ENCODE assay signal across 8 cellular contexts in genomic region chr6:17707371-17707651, GRCh38. TPM values are rescaled to one million over a fixed set of nuclear protein-coding genes. Genes with fewer than 3 reads are reported as not detected.
DNase-seq lines count a peak whose midpoint lies in the region; ATAC-seq, FAIRE-seq and TF ChIP-seq lines count a peak whose summit lies in the region.

No MANE protein-coding gene starts in this region.

- H3K36me3 ChIP-seq in A673 (ENCODE audit: insufficient read depth, low read length, poor library complexity, severe bottlenecking) (no peaks in the 10 kb centered on the region), HUES6 (ENCODE audit: control insufficient read depth, insufficient read depth, low read length) (no peaks in the 10 kb centered on the region), K562 (ENCODE audit: control insufficient read depth, insufficient read depth, low read length) (0 out of 3 replicates have a peak, but pooled peaks cover 2% of the 10 kb centered on the region), mucosa of descending colon (ENCODE audit: low read depth) (peaks cover 9% of the 10 kb centered on the region)

- H3K4me2 ChIP-seq in K562 (ENCODE audit: insufficient read depth, low read length), result peak overlapping the region; percentile 90

- TF ChIP-seq RAD21 in K562 (CRISPR knock-in tag; conservative IDR thresholded peaks at IDR 0.05 in 1 of 2, IDR thresholded peaks at IDR 0.05 in 1 of 2), result no peak

- no peaks in the 10 kb centered on the region for H3K9me1 ChIP-seq in K562 (ENCODE audit: control insufficient read depth, insufficient read depth, low read length)

- no peak for FAIRE-seq in K562 (lab: Jason Lieb, UNC)

- intact Hi-C loops in A673 (cut with micrococcal nuclease; ENCODE audit: unreplicated experiment) (no loop called here), K562 (cut with micrococcal nuclease) (loop anchor here (2.0 to 10.0 kb wide), 4 partner anchors 107 to 555 kb away; partner anchors contain the start of genes DEK, FAM8A1, KDM1B and KIF13A), mucosa of descending colon (cut with DNase I, micrococcal nuclease) (no loop called here)

- H3K9ac ChIP-seq in HUES6 (ENCODE audit: low read length), result peak overlapping the region; percentile 57
- peak overlapping the region in 1 of 2 experiments; percentile 99; a peak in 2 of 4 replicates for H3K9ac ChIP-seq in K562 (ENCODE audit: insufficient read depth in 1 of 2, low read depth in 2 of 2, low read length in 2 of 2)

- CTCF ChIA-PET in A673 (lab: Charles Lee), result no interaction called here
- CTCF ChIA-PET in K562 (lab: Yijun Ruan, JAX; ENCODE audit: low intra/inter-chr PET ratio), result no interaction called here

- POLR2A ChIA-PET in A673 (lab: Charles Lee; ENCODE audit: low non-redundant PET) (interaction anchor here (0.7 to 1.5 kb wide), 2 partner anchors 7 to 117 kb away, joined by 3 to 4 read pairs; no protein-coding TSS in a partner anchor), K562 (lab: Yijun Ruan, JAX) (interaction anchor here (0.7 to 10.2 kb wide), 11 partner anchors 8 to 67 kb away, joined by 3 to 164 read pairs (median 7); no protein-coding TSS in a partner anchor)

- no peak for TF ChIP-seq POLR2A in K562 (conservative IDR thresholded peaks at IDR 0.05)

- H3K4me3 ChIP-seq in A673 (ENCODE audit: low read depth, low read length, poor library complexity, severe bottlenecking) (peak overlapping the region; percentile 84), HUES6 (ENCODE audit: low read depth, low read length) (peak overlapping the region; percentile 80), K562 (peak overlapping the region; percentile 80), mucosa of descending colon (no peak overlapping the region)

- no peak for DNase-seq in A673 (ENCODE audit: low spot score)
- peak in 1 of 4 experiments; percentile 30 for DNase-seq in K562 (ENCODE audit: extremely low read depth in 1 of 4, low spot score in 3 of 4)
- peak in 1 of 3 donors; percentile 47 for DNase-seq in mucosa of descending colon
- no peak for DNase-seq in NCI-H345 treated with DMSO at 0.1 percent for 48 hours (lab: John Stamatoyannopoulos, UW; ENCODE audit: unreplicated experiment)
- no peak for DNase-seq in glomerular visceral epithelial cell (ENCODE audit: extremely low spot score)
- no peak for DNase-seq in stimulated activated CD8-positive, alpha-beta memory T cell treated with anti-CD3 and anti-CD28 coated beads, Interleukin-4, amount 100 ng/mL, for 48 hours

- H4K20me1 ChIP-seq in K562 (replicated peaks; ENCODE audit: control insufficient read depth, insufficient read depth, low read length), result no peaks in the 10 kb centered on the region

- H3K27me3 ChIP-seq in A673 (replicated peaks; ENCODE audit: insufficient read depth, low read depth, low read length, poor library complexity) (no peaks in the 10 kb centered on the region), HUES6 (ENCODE audit: control insufficient read depth, insufficient read depth, low read length) (no peaks in the 10 kb centered on the region), K562 (ENCODE audit: control insufficient read depth in 2 of 2, insufficient read depth in 2 of 2, low read length in 2 of 2) (no peaks in the 10 kb centered on the region)

- no peak for TF ChIP-seq CTCF in A673 (conservative IDR thresholded peaks at IDR 0.05; ENCODE audit: low read depth, low read length)
- TF ChIP-seq CTCF in K562 (IDR thresholded peaks at IDR 0.05 in 2 of 3, conservative IDR thresholded peaks at IDR 0.05 in 1 of 3; ENCODE audit: insufficient read depth in 2 of 3, low read depth in 1 of 3, low read length in 3 of 3), result no peak
- TF ChIP-seq CTCF in mucosa of descending colon (IDR thresholded peaks at IDR 0.05), result peak; percentile 6

- in situ Hi-C loops in K562 (cut with MboI), result no loop called here

- TF ChIP-seq EP300 in K562 (IDR thresholded peaks at IDR 0.05; ENCODE audit: low read length), result no peak

- H3K79me2 ChIP-seq in K562 (ENCODE audit: control insufficient read depth, insufficient read depth, low read length), result peaks cover 44% of the 10 kb centered on the region

- peak overlapping the region; percentile 97 for H3K27ac ChIP-seq in A673 (ENCODE audit: low read depth, low read length, poor library complexity, severe bottlenecking)
- H3K27ac ChIP-seq in HUES6 (ENCODE audit: low read depth, low read length), result peak overlapping the region; percentile 16; the same call in 1 of the 2 replicates
- peak overlapping the region; percentile 98 for H3K27ac ChIP-seq in K562 (ENCODE audit: extremely low read depth, low read depth, low read length)

- BruUV-seq in A673 (replicated peaks; lab: Mats Ljungman, UMichigan), result TSS peak; percentile 70
- BruUV-seq in K562 (replicated peaks; lab: Mats Ljungman, UMichigan), result no TSS peak

- no peaks in the 10 kb centered on the region for H3K9me3 ChIP-seq in A673 (ENCODE audit: low read depth, low read length, poor library complexity, severe bottlenecking)
- H3K9me3 ChIP-seq in HUES6 (ENCODE audit: control insufficient read depth, insufficient read depth, low read depth, low read length), result no peaks in the 10 kb centered on the region
- no peaks in the 10 kb centered on the region for H3K9me3 ChIP-seq in K562 (replicated peaks; ENCODE audit: control insufficient read depth, insufficient read depth, low read depth, low read length)
- no peaks in the 10 kb centered on the region for H3K9me3 ChIP-seq in mucosa of descending colon

- peak overlapping the region; percentile 95 for H2AFZ ChIP-seq in K562 (ENCODE audit: low read depth, low read length)

- 11% methylated on average over 5 of the region's 5 CpGs for WGBS in K562 (ENCODE audit: insufficient coverage, low coverage, missing lambda C conversion rate)

- ATAC-seq in K562, result no peak
- no peak for ATAC-seq in mucosa of descending colon
- ATAC-seq in HG03378 (IDR thresholded peaks at IDR 0.05; ENCODE audit: unreplicated experiment), result no peak

- H3K4me1 ChIP-seq in A673 (ENCODE audit: insufficient read depth, low read length, poor library complexity, severe bottlenecking) (peaks cover 21% of the 10 kb centered on the region), HUES6 (ENCODE audit: control insufficient read depth, insufficient read depth, low read length) (peaks cover 10% of the 10 kb centered on the region; the same call in 1 of the 2 replicates), K562 (replicated peaks in 1 of 2; ENCODE audit: control insufficient read depth in 2 of 2, insufficient read depth in 2 of 2, low read length in 2 of 2) (peaks cover 14 to 18% of the 10 kb centered on the region in 2 experiments), mucosa of descending colon (ENCODE audit: low read depth) (peaks cover 23% of the 10 kb centered on the region)

TF ChIP-seq in K562, 482 proteins besides CTCF, POLR2A, EP300 and RAD21 (continues in another document):
- TF ChIP-seq HDGF (IDR thresholded peaks at IDR 0.05) (peak; percentile 71; the same call in 1 of the 2 replicates), E4F1 (CRISPR knock-in tag; IDR thresholded peaks at IDR 0.05; ENCODE audit: borderline replicate concordance) (0 out of 2 replicates have a peak, but pooled peaks have one; percentile 8)

RNA-seq across cellular contexts. Expression of gene NUP153, which starts 0.6 kb away (rescaled TPM):
- total RNA-seq in A673 (2021) (90.1 and 104 TPM in 2 replicates), K562 (2014; rRNA removed) (61.1 and 75.3 TPM in 2 replicates), K562 (2014; rRNA removed; fragmentation: Illumina TruSeq; extraction: Trizol) (84.8 and 96.0 TPM in 2 replicates), K562 (2015; rRNA removed; fragmentation: Illumina TruSeq; extraction: Trizol) (82.3 and 89.0 TPM in 2 replicates), K562 (2021) (104 and 108 TPM in 2 replicates), mucosa of descending colon (10 to 100 TPM; 29.8 to 34.0 (median 33.3) TPM)
- 74.3 and 181 TPM in 2 replicates for total RNA-seq in K562 (2011; cell fraction: chromatin; rRNA removed; ENCODE audit: low replicate concordance)
- 48.2 and 59.3 TPM in 2 replicates for total RNA-seq in K562 (2011; cell fraction: nucleolus; rRNA removed)
- 75.8 and 76.4 TPM in 2 replicates for total RNA-seq in K562 (2011; cell fraction: nucleoplasm; rRNA removed)
- polyA plus RNA-seq in K562 (2011; rRNA removed) (91.5 and 110 TPM in 2 replicates), K562 (2014; fragmentation: Illumina TruSeq; extraction: Trizol) (96.4 and 110 TPM in 2 replicates), K562 (2014; fragmentation: Nextera tagmentation; extraction: Ambion mirVana) (10 to 100 TPM; 21.9 to 31.8 TPM), K562 (2014; rRNA removed) (72.4 and 72.8 TPM in 2 replicates)
- 68.3 and 73.2 TPM in 2 replicates for polyA plus RNA-seq in K562 (2011; cell fraction: cytosol; rRNA removed)
- 93.8 and 98.5 TPM in 2 replicates for polyA plus RNA-seq in K562 (2011; cell fraction: nucleus; rRNA removed)
- polyA plus RNA-seq in K562 (2012), result 48.9 and 59.8 TPM in 2 replicates
- polyA minus RNA-seq in K562 (2011; rRNA and poly(A)+ RNA removed), result 136 and 137 TPM in 2 replicates
- polyA minus RNA-seq in K562 (2011; cell fraction: cytosol; rRNA and poly(A)+ RNA removed), result 54.4 and 71.0 TPM in 2 replicates
- 37.6 and 61.4 TPM in 2 replicates for polyA minus RNA-seq in K562 (2011; cell fraction: nucleus; rRNA and poly(A)+ RNA removed)

Comparison
In these comparisons a context has a peak if more than half of its experiments do, and no peak if none do; other contexts are left out.
1. H3K27ac ChIP-seq: peak in every context shown above with its lines; median percentile 98 in K562; 97 in A673; 16 in HUES6.